ENCODE assay signal across 8 cellular contexts in genomic region chr15:84750583-84751092, GRCh38. TPM values are rescaled to one million over a fixed set of nuclear protein-coding genes. Genes with fewer than 3 reads are reported as not detected.
DNase-seq lines count a peak whose midpoint lies in the region; ATAC-seq and TF ChIP-seq lines count a peak whose summit lies in the region.

No MANE protein-coding gene starts in this region.

- DNase-seq in PC-3 (no peak), germinal center (ENCODE audit: low spot score) (peak; percentile 60), NCI-H510A treated with DMSO at 0.1 percent for 48 hours (lab: John Stamatoyannopoulos, UW) (no peak), NCI-H1417 treated with DMSO at 0.1 percent for 48 hours (lab: John Stamatoyannopoulos, UW) (no peak), DMS 273 (lab: John Stamatoyannopoulos, UW; ENCODE audit: unreplicated experiment) (no peak)

- H3K79me2 ChIP-seq in DOHH2 (ENCODE audit: control insufficient read depth, low read length) (peaks cover 79% of the 10 kb centered on the region), PC-3 (ENCODE audit: low read length) (peaks cover 84% of the 10 kb centered on the region)

- peaks cover 31% of the 10 kb centered on the region for H3K36me3 ChIP-seq in DOHH2 (ENCODE audit: control insufficient read depth, low read length)
- H3K36me3 ChIP-seq in PC-3 (ENCODE audit: low read depth, low read length): peaks cover 6% of the 10 kb centered on the region; the same call in 1 of the 2 replicates
- H3K36me3 ChIP-seq in thymus (ENCODE audit: control insufficient read depth, insufficient read depth): peaks cover 10% of the 10 kb centered on the region

- CTCF ChIA-PET in PC-3 (lab: Charles Lee): no interaction called here

- H3K4me3 ChIP-seq in DOHH2 (ENCODE audit: low read length) (peak overlapping the region; percentile 99), PC-3 (ENCODE audit: low read length) (peak overlapping the region; percentile 96), thymus (ENCODE audit: low read length) (peak overlapping the region; percentile 34)

- H3F3A ChIP-seq in DOHH2 (ENCODE audit: control insufficient read depth, insufficient read depth) (peaks cover 8% of the 10 kb centered on the region; the same call in 1 of the 2 replicates), PC-3 (ENCODE audit: low read length, unreplicated experiment) (peaks cover 5% of the 10 kb centered on the region)

- no TSS peak for BruUV-seq in PC-3 (replicated peaks; lab: Mats Ljungman, UMichigan)

- no peaks in the 10 kb centered on the region for H3K9me3 ChIP-seq in DOHH2 (ENCODE audit: control insufficient read depth, insufficient read depth, low read length)
- no peaks in the 10 kb centered on the region for H3K9me3 ChIP-seq in PC-3 (ENCODE audit: low read length)
- H3K9me3 ChIP-seq in thymus (ENCODE audit: control insufficient read depth): no peaks in the 10 kb centered on the region

- H3K9ac ChIP-seq in PC-3 (ENCODE audit: low read length): 0 out of 2 replicates have a peak overlapping the region, but pooled peaks have one; percentile 9

- H4K20me1 ChIP-seq in DOHH2 (ENCODE audit: control insufficient read depth, insufficient read depth, low read depth, low read length): peaks cover 8% of the 10 kb centered on the region; the same call in 1 of the 2 replicates
- H4K20me1 ChIP-seq in PC-3 (ENCODE audit: low read length): peaks cover 42% of the 10 kb centered on the region

- H3K27me3 ChIP-seq in DOHH2 (ENCODE audit: control insufficient read depth, low read length) (no peaks in the 10 kb centered on the region), PC-3 (ENCODE audit: low read length) (no peaks in the 10 kb centered on the region), thymus (ENCODE audit: control insufficient read depth, insufficient read depth) (no peaks in the 10 kb centered on the region)

- TF ChIP-seq CTCF in DOHH2 (IDR thresholded peaks at IDR 0.05; ENCODE audit: low read depth, low read length, poor library complexity, severe bottlenecking) (no peak), PC-3 (conservative IDR thresholded peaks at IDR 0.05; ENCODE audit: low read depth, low read length) (no peak)

- POLR2A ChIA-PET in PC-3 (lab: Charles Lee; ENCODE audit: unreplicated experiment): no interaction called here

- H3K4me2 ChIP-seq in DOHH2 (ENCODE audit: low read length) (peak overlapping the region; percentile 98), PC-3 (ENCODE audit: low read length) (peak overlapping the region; percentile 93)

- intact Hi-C loops in PC-3 (cut with micrococcal nuclease): no loop called here

- no peak overlapping the region for H2AFZ ChIP-seq in PC-3 (ENCODE audit: low read length)

- 24% methylated on average over 2 of the region's 2 CpGs for WGBS in thymus

- H3K27ac ChIP-seq in DOHH2 (ENCODE audit: low read depth, low read length) (peak overlapping the region; percentile 74), PC-3 (ENCODE audit: low read length) (no peak overlapping the region), thymus (ENCODE audit: low read depth) (no peak overlapping the region)

- ATAC-seq in GM21786 (IDR thresholded peaks at IDR 0.05; ENCODE audit: unreplicated experiment) (peak; percentile 34), PC-3 (no peak)

- H3K9me2 ChIP-seq in DOHH2 (replicated peaks; ENCODE audit: control insufficient read depth, low read length) (no peaks in the 10 kb centered on the region), PC-3 (replicated peaks; ENCODE audit: low read length) (no peaks in the 10 kb centered on the region)

- H3K4me1 ChIP-seq in DOHH2 (ENCODE audit: control insufficient read depth, low read length) (peaks cover 36% of the 10 kb centered on the region), PC-3 (ENCODE audit: insufficient read depth, low read length) (peaks cover 37% of the 10 kb centered on the region), thymus (ENCODE audit: control insufficient read depth, insufficient read depth, low read length) (peaks cover 20% of the 10 kb centered on the region)

RNA-seq across cellular contexts. Expression of gene ZNF592, which starts 2.2 kb away (rescaled TPM):
- 12.3 and 13.0 TPM in 2 replicates for total RNA-seq in PC-3 (2014; rRNA removed)
- 9.7 TPM for polyA plus RNA-seq in thymus

RNA-seq across cellular contexts. Expression of gene SEC11A, which starts 34.7 kb away (rescaled TPM):
- total RNA-seq in PC-3 (2014; rRNA removed): 120 and 140 TPM in 2 replicates
- polyA plus RNA-seq in thymus: 158 TPM

Comparison
In these comparisons a context has a peak if more than half of its experiments do, and no peak if none do; other contexts are left out.
1. H3K4me3 ChIP-seq: peak in every context shown above with its lines; median percentile 99 in DOHH2; 96 in PC-3; 34 in thymus.